ENCODE assay signal across 10 cellular contexts in the genomic region with DNA sequence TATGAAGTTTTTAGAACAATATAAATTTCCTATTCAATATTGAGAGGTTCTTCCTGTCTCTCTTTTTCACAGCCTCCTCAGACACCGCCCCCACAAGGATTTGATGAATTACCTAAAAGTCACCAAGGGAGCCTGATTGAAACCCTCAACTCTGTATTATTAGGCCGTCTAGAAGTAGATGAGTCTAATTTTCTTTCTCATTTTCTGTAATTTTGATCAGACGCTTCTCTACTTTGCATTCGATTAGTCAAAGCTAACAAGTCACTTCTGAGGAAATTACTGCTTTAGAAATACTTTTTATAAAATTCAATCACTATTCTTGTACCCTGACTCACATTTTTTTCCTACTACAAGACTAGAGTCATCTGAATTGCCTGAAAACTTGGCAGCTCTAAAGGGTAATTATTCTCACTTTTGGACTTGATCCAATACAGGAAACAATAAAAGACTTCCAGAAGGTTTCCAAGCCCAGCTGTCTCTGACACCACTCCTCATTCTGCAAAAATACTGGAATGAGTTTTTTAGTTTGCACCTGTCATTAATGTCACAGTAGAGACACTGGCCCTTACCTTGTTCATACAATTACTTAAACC.
A peak's percentile ranks its signal among the peaks of the same experiment; 100 is the strongest.
DNase-seq lines count a peak whose midpoint lies in the region; ATAC-seq and TF ChIP-seq lines count a peak whose summit lies in the region.
"Had no signal": no experiment of that assay in that cellular context is flagged by ENCODE, and none has a peak within 500 bp of the region (broad histone marks: within the 10 kb centered on the region; RNA-seq: fewer than 3 reads in every experiment).

No MANE protein-coding gene starts in this region.

- H3K27ac ChIP-seq in GM23338 (ENCODE audit: low read depth) (peak overlapping the region; percentile 10; the same call in 1 of the 2 replicates), PC-9 (peak overlapping the region; percentile 63; the same call in 1 of the 2 replicates), esophagus squamous epithelium (no peak overlapping the region)

- H3K4me1 Mint-ChIP-seq in GM23338 = peaks cover 36% of the 10 kb centered on the region

- BruUV-seq in PC-9 (replicated peaks; lab: Mats Ljungman, UMichigan) = no TSS peak

- WGBS in esophagus squamous epithelium, 2 donors = 27 to 32% methylated on average over 4 of the region's 4 CpGs

- H3K4me3 Mint-ChIP-seq in GM23338 = no peak overlapping the region
- H3K4me3 Mint-ChIP-seq: memory B cell had no signal

- 0 out of 2 replicates have a peak overlapping the region, but pooled peaks have one; percentile 18 for H3K27ac Mint-ChIP-seq in GM23338
- H3K27ac Mint-ChIP-seq: memory B cell had no signal

- no peaks in the 10 kb centered on the region for H3K27me3 Mint-ChIP-seq in GM23338 (ENCODE audit: insufficient read depth, low read depth, poor library complexity)

- no peak overlapping the region for H2AFZ ChIP-seq in GM23338
- H2AFZ ChIP-seq in PC-9 = no peak overlapping the region

- H3K36me3 ChIP-seq in GM23338 (ENCODE audit: insufficient read depth) (peaks cover 7% of the 10 kb centered on the region), PC-9 (ENCODE audit: low read depth) (no peaks in the 10 kb centered on the region), esophagus squamous epithelium (no peaks in the 10 kb centered on the region)

- POLR2A ChIA-PET in AG04449 (lab: Yijun Ruan, JAX) = no interaction called here
- POLR2A ChIA-PET in PC-9 (lab: Charles Lee; ENCODE audit: unreplicated experiment) = interaction anchor here (0.8 kb wide), 1 partner anchor 32 kb away, joined by 4 read pairs; no protein-coding TSS in a partner anchor

- CTCF ChIA-PET in AG04449 (lab: Yijun Ruan, JAX) (interaction anchor here (2.4 kb wide), 1 partner anchor 16 kb away, joined by 5 read pairs; no protein-coding TSS in a partner anchor), PC-9 (lab: Charles Lee) (no interaction called here)

- intact Hi-C loops in PC-9 (cut with micrococcal nuclease; ENCODE audit: unreplicated experiment) (no loop called here), esophagus squamous epithelium (cut with DNase I) (no loop called here)

- peaks cover 36% of the 10 kb centered on the region for H3K36me3 Mint-ChIP-seq in GM23338 (ENCODE audit: low read depth)
- H3K36me3 Mint-ChIP-seq: memory B cell had no signal

- H3K4me3 ChIP-seq in AG04449 (ENCODE audit: low read depth, low read length) (no peak overlapping the region), GM23338 (no peak overlapping the region), PC-9 (no peak overlapping the region), foreskin fibroblast (ENCODE audit: low read depth in 1 of 2, low read length in 2 of 2) (no peak overlapping the region), esophagus squamous epithelium (no peak overlapping the region)

- H3K79me2 ChIP-seq in GM23338 (replicated peaks; ENCODE audit: insufficient read depth) (peaks cover 29% of the 10 kb centered on the region), PC-9 (ENCODE audit: low read depth) (0 out of 2 replicates have a peak, but pooled peaks cover 11% of the 10 kb centered on the region)

- H3F3A ChIP-seq in GM23338 (replicated peaks; ENCODE audit: low read depth) = peaks cover 11% of the 10 kb centered on the region; the same call in 1 of the 2 replicates
- peaks cover 33% of the 10 kb centered on the region for H3F3A ChIP-seq in PC-9 (ENCODE audit: insufficient read depth, low read depth)

- H3K9me2 ChIP-seq in GM23338 (ENCODE audit: insufficient read depth) (peaks cover 4% of the 10 kb centered on the region; the same call in 1 of the 2 replicates), PC-9 (ENCODE audit: insufficient read depth) (no peaks in the 10 kb centered on the region)

- H3K9me3 Mint-ChIP-seq in GM23338 = peaks cover 14% of the 10 kb centered on the region; the same call in 2 of the 3 replicates
- H3K9me3 Mint-ChIP-seq: memory B cell had no signal

- H4K20me1 ChIP-seq in GM23338 (replicated peaks; ENCODE audit: insufficient read depth) (no peaks in the 10 kb centered on the region), PC-9 (ENCODE audit: insufficient read depth) (no peaks in the 10 kb centered on the region)

- H3K4me1 ChIP-seq in GM23338 (ENCODE audit: insufficient read depth) (0 out of 2 replicates have a peak, but pooled peaks cover 7% of the 10 kb centered on the region), PC-9 (replicated peaks; ENCODE audit: insufficient read depth) (peaks cover 72% of the 10 kb centered on the region), esophagus squamous epithelium (peaks cover 0 to 28% (median 0%) of the 10 kb centered on the region in 3 donors)

- ATAC-seq in GM23338 = no peak
- ATAC-seq in HG03045 (IDR thresholded peaks at IDR 0.05; ENCODE audit: unreplicated experiment) = no peak
- ATAC-seq in GM18873 (IDR thresholded peaks at IDR 0.05; ENCODE audit: low FRiP score, unreplicated experiment) = no peak

- no peak for TF ChIP-seq POLR2A in esophagus squamous epithelium (IDR thresholded peaks at IDR 0.05)

- DNase-seq in AG04449 (ENCODE audit: low read depth, low spot score) (peak; percentile 44), GM23338 (ENCODE audit: low spot score) (no peak), PC-9 (peak in 1 of 2 experiments; percentile 53), foreskin fibroblast (peak; percentile 74 to 85), NCI-H187 treated with DMSO at 0.1 percent for 48 hours (lab: John Stamatoyannopoulos, UW) (no peak), esophagus squamous epithelium (lab: John Stamatoyannopoulos, UW) (no peak)
- DNase-seq: activated CD8-positive, alpha-beta memory T cell treated with anti-CD3 and anti-CD28 coated beads, Interleukin-2, amount 50 U/mL, for 48 hours had no signal

- H3K9me3 ChIP-seq in PC-9 (ENCODE audit: insufficient read depth, low read depth) (no peaks in the 10 kb centered on the region), esophagus squamous epithelium (no peaks in the 10 kb centered on the region)

- TF ChIP-seq CTCF in AG04449 (IDR thresholded peaks at IDR 0.05; ENCODE audit: insufficient read depth, low read length, missing control alignments) (no peak), GM23338 (conservative IDR thresholded peaks at IDR 0.05; ENCODE audit: low read depth in 2 of 2) (no peak), PC-9 (conservative IDR thresholded peaks at IDR 0.05) (no peak), foreskin fibroblast (IDR thresholded peaks at IDR 0.05; ENCODE audit: low read depth, low read length) (no peak), esophagus squamous epithelium (IDR thresholded peaks at IDR 0.05) (no peak)

- H3K27me3 ChIP-seq in GM23338 (ENCODE audit: insufficient read depth) (no peaks in the 10 kb centered on the region), PC-9 (ENCODE audit: insufficient read depth, low read depth) (no peaks in the 10 kb centered on the region), esophagus squamous epithelium (no peaks in the 10 kb centered on the region)

- H3K4me2 ChIP-seq in GM23338 (no peak overlapping the region), PC-9 (peak overlapping the region; percentile 27; the same call in 1 of the 2 replicates)

TF ChIP-seq in GM23338, 12 proteins besides CTCF, POLR2A, EP300 and RAD21:
- TF ChIP-seq, protein P1, sequence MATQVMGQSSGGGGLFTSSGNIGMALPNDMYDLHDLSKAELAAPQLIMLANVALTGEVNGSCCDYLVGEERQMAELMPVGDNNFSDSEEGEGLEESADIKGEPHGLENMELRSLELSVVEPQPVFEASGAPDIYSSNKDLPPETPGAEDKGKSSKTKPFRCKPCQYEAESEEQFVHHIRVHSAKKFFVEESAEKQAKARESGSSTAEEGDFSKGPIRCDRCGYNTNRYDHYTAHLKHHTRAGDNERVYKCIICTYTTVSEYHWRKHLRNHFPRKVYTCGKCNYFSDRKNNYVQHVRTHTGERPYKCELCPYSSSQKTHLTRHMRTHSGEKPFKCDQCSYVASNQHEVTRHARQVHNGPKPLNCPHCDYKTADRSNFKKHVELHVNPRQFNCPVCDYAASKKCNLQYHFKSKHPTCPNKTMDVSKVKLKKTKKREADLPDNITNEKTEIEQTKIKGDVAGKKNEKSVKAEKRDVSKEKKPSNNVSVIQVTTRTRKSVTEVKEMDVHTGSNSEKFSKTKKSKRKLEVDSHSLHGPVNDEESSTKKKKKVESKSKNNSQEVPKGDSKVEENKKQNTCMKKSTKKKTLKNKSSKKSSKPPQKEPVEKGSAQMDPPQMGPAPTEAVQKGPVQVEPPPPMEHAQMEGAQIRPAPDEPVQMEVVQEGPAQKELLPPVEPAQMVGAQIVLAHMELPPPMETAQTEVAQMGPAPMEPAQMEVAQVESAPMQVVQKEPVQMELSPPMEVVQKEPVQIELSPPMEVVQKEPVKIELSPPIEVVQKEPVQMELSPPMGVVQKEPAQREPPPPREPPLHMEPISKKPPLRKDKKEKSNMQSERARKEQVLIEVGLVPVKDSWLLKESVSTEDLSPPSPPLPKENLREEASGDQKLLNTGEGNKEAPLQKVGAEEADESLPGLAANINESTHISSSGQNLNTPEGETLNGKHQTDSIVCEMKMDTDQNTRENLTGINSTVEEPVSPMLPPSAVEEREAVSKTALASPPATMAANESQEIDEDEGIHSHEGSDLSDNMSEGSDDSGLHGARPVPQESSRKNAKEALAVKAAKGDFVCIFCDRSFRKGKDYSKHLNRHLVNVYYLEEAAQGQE (IDR thresholded peaks at IDR 0.05; ENCODE audit: unreplicated experiment) = no peak

Comparison
In these comparisons a context has a peak if more than half of its experiments do, and no peak if none do; other contexts are left out.
1. DNase-seq: peak in AG04449 (single experiment) and foreskin fibroblast (2 of 2); none in GM23338 (single experiment), NCI-H187 treated with DMSO at 0.1 percent for 48 hours (single experiment) and esophagus squamous epithelium (single experiment).
2. H3K27ac ChIP-seq: peak in GM23338 (single experiment) and PC-9 (single experiment); none in esophagus squamous epithelium (0 of 4).